In the genomic region with DNA sequence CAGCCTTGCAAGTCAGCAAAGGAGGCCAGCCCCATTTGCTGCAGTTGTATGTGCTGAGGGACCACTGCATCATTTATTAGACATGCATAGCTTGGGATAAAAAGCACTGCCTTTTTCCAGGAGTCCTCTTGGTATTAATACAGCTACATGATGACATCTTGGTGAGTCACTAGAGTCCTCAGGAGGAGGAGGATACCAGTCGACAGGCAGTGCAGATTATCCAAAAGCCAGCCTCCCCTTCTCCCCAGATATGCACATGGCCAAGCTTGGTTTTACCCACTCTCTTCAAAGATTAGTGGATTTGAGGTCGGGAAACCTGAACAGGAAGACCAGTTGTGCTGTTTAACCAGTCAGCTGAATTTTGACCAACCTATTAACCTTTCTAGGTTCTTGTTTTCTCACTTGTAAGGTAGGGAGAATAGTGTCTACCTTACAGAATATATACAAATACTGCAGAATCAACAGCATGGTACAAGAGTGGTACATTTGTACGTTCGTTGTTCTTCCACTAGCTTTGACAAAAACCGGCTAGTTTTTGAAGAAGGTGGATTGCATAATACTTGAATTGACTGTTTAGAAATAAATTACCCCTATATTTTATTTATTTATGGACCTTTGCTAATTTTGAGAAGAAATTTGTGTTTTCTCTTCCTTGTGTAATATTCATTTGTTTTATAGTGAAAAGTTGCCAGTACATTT, we compare ENCODE assay signal across 1 cellular context.
TF ChIP-seq lines count a peak whose summit lies in the region.

No MANE protein-coding gene starts in this region.

TF ChIP-seq in K562, 482 proteins besides CTCF, POLR2A, EP300 and RAD21 (continued from another document):
- TF ChIP-seq, protein P1, sequence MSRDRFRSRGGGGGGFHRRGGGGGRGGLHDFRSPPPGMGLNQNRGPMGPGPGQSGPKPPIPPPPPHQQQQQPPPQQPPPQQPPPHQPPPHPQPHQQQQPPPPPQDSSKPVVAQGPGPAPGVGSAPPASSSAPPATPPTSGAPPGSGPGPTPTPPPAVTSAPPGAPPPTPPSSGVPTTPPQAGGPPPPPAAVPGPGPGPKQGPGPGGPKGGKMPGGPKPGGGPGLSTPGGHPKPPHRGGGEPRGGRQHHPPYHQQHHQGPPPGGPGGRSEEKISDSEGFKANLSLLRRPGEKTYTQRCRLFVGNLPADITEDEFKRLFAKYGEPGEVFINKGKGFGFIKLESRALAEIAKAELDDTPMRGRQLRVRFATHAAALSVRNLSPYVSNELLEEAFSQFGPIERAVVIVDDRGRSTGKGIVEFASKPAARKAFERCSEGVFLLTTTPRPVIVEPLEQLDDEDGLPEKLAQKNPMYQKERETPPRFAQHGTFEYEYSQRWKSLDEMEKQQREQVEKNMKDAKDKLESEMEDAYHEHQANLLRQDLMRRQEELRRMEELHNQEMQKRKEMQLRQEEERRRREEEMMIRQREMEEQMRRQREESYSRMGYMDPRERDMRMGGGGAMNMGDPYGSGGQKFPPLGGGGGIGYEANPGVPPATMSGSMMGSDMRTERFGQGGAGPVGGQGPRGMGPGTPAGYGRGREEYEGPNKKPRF (IDR thresholded peaks at IDR 0.05; ENCODE audit: low read depth, low read length) = no peak
- peak; percentile 89 for TF ChIP-seq FOSL1 (tag; conservative IDR thresholded peaks at IDR 0.05)
- TF ChIP-seq, protein P2, sequence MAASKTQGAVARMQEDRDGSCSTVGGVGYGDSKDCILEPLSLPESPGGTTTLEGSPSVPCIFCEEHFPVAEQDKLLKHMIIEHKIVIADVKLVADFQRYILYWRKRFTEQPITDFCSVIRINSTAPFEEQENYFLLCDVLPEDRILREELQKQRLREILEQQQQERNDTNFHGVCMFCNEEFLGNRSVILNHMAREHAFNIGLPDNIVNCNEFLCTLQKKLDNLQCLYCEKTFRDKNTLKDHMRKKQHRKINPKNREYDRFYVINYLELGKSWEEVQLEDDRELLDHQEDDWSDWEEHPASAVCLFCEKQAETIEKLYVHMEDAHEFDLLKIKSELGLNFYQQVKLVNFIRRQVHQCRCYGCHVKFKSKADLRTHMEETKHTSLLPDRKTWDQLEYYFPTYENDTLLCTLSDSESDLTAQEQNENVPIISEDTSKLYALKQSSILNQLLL (CRISPR knock-in tag; IDR thresholded peaks at IDR 0.05; ENCODE audit: borderline replicate concordance) = no peak
- no peak for TF ChIP-seq DNMT1 (IDR thresholded peaks at IDR 0.05)
- TF ChIP-seq KHSRP (IDR thresholded peaks at IDR 0.05) = no peak
- no peak for TF ChIP-seq ELF1 (tag; IDR thresholded peaks at IDR 0.05)
- TF ChIP-seq, protein P3, sequence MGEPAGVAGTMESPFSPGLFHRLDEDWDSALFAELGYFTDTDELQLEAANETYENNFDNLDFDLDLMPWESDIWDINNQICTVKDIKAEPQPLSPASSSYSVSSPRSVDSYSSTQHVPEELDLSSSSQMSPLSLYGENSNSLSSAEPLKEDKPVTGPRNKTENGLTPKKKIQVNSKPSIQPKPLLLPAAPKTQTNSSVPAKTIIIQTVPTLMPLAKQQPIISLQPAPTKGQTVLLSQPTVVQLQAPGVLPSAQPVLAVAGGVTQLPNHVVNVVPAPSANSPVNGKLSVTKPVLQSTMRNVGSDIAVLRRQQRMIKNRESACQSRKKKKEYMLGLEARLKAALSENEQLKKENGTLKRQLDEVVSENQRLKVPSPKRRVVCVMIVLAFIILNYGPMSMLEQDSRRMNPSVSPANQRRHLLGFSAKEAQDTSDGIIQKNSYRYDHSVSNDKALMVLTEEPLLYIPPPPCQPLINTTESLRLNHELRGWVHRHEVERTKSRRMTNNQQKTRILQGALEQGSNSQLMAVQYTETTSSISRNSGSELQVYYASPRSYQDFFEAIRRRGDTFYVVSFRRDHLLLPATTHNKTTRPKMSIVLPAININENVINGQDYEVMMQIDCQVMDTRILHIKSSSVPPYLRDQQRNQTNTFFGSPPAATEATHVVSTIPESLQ (CRISPR knock-in tag; IDR thresholded peaks at IDR 0.05) = no peak
- no peak for TF ChIP-seq PHB (CRISPR knock-in tag; IDR thresholded peaks at IDR 0.05)
- TF ChIP-seq MBD2 (IDR thresholded peaks at IDR 0.05; ENCODE audit: borderline replicate concordance, low read depth) = no peak
- TF ChIP-seq JUND (IDR thresholded peaks at IDR 0.05; ENCODE audit: borderline replicate concordance, low read depth, low read length) = peak; percentile 82
- peak; percentile 56; the same call in 1 of the 3 replicates for TF ChIP-seq JUND (tag; IDR thresholded peaks at IDR 0.05; ENCODE audit: borderline replicate concordance, low read depth, low read length)
- no peak for TF ChIP-seq ZNF583 (CRISPR knock-in tag; IDR thresholded peaks at IDR 0.05)
- TF ChIP-seq ETS2 (tag; IDR thresholded peaks at IDR 0.05; ENCODE audit: borderline replicate concordance, poor library complexity, severe bottlenecking) = no peak
- TF ChIP-seq PML (IDR thresholded peaks at IDR 0.05; ENCODE audit: low read length) = no peak
- TF ChIP-seq MCM5 (IDR thresholded peaks at IDR 0.05; ENCODE audit: low read depth) = no peak
- TF ChIP-seq, protein P4, sequence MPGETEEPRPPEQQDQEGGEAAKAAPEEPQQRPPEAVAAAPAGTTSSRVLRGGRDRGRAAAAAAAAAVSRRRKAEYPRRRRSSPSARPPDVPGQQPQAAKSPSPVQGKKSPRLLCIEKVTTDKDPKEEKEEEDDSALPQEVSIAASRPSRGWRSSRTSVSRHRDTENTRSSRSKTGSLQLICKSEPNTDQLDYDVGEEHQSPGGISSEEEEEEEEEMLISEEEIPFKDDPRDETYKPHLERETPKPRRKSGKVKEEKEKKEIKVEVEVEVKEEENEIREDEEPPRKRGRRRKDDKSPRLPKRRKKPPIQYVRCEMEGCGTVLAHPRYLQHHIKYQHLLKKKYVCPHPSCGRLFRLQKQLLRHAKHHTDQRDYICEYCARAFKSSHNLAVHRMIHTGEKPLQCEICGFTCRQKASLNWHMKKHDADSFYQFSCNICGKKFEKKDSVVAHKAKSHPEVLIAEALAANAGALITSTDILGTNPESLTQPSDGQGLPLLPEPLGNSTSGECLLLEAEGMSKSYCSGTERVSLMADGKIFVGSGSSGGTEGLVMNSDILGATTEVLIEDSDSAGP (CRISPR knock-in tag; IDR thresholded peaks at IDR 0.05) = no peak
- peak; percentile 58; the same call in 1 of the 2 replicates for TF ChIP-seq JUN (IDR thresholded peaks at IDR 0.05; ENCODE audit: borderline replicate concordance, low read depth, low read length)
- no peak for TF ChIP-seq JUN (CRISPR knock-in tag; IDR thresholded peaks at IDR 0.05; ENCODE audit: borderline replicate concordance)
- no peak; the same call in 1 of the 2 replicates for TF ChIP-seq CEBPG (CRISPR knock-in tag; IDR thresholded peaks at IDR 0.05)
- TF ChIP-seq CEBPG (tag; conservative IDR thresholded peaks at IDR 0.05 in 1 of 2, IDR thresholded peaks at IDR 0.05 in 1 of 2) = peak in 1 of 2 experiments; percentile 76; a peak in 2 of 4 replicates
- no peak for TF ChIP-seq TRIM28 (IDR thresholded peaks at IDR 0.05)
- peak; percentile 38; the same call in 1 of the 2 replicates for TF ChIP-seq ZNF263 (CRISPR knock-in tag; IDR thresholded peaks at IDR 0.05; ENCODE audit: borderline replicate concordance)
- TF ChIP-seq CBFA2T3 (IDR thresholded peaks at IDR 0.05) = peak; percentile 62
